ENCODE assay signal across 17 cellular contexts in the genomic region with DNA sequence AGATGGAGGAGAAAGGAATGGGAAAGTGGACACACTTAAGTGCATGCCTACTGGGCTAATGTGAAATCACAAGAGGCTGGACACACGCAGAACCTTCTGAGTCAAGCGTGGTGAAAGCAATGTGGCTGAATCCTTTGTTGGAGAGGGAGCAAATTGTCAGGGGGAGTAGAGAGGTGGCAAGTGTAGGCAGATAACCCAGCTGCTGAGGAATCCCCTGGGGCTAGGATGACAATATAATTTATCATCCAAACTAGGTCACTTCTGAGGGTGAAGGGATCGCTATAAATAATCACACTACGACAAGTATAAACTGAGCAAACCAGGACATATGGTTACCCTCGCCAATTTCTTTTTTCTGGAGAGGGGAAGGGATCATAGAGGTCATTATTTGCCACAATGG. TPM values are rescaled to one million over a fixed set of nuclear protein-coding genes. Genes with fewer than 3 reads are reported as not detected.
A peak's percentile ranks its signal among the peaks of the same experiment; 100 is the strongest.
DNase-seq lines count a peak whose midpoint lies in the region; ATAC-seq and TF ChIP-seq lines count a peak whose summit lies in the region.
"Had no signal": no experiment of that assay in that cellular context is flagged by ENCODE, and none has a peak within 500 bp of the region (broad histone marks: within the 10 kb centered on the region; RNA-seq: fewer than 3 reads in every experiment).

No MANE protein-coding gene starts in this region.

- H3K27me3 ChIP-seq in foreskin keratinocyte: no peaks in the 10 kb centered on the region
- H3K27me3 ChIP-seq: esophagus squamous epithelium, spleen, upper lobe of right lung had no signal

- peak; percentile 22 for ATAC-seq in Right ventricle myocardium superior (ENCODE audit: poor library complexity)
- peak; percentile 94 for ATAC-seq in foreskin keratinocyte
- no peak for ATAC-seq in HG02885 (IDR thresholded peaks at IDR 0.05; ENCODE audit: poor library complexity, unreplicated experiment)
- ATAC-seq: HCT116, left colon, upper lobe of right lung had no signal

- H3K4me1 ChIP-seq in foreskin keratinocyte: peaks cover 12% of the 10 kb centered on the region
- H3K4me1 ChIP-seq: spleen, upper lobe of right lung had no signal

- no peak overlapping the region for H3K27ac ChIP-seq in foreskin keratinocyte
- H3K27ac ChIP-seq: spleen, upper lobe of right lung, VCaP had no signal

- peak; percentile 11 for TF ChIP-seq CTCF in foreskin keratinocyte (conservative IDR thresholded peaks at IDR 0.05)

- intact Hi-C loops in Right ventricle myocardium superior (cut with DNase I): no loop called here
- intact Hi-C loops in cardiac septum (cut with DNase I): no loop called here

- DNase-seq in Right ventricle myocardium superior (no peak), cardiac septum (ENCODE audit: low spot score) (no peak), NCI-H2227 treated with DMSO at 0.1 percent for 48 hours (lab: John Stamatoyannopoulos, UW) (peak; percentile 60), foreskin keratinocyte (peak; percentile 88 to 95), T-helper 2 cell (no peak), GOT3 (lab: John Stamatoyannopoulos, UW) (no peak), superior temporal gyrus (ENCODE audit: extremely low spot score) (no peak)
- DNase-seq: ACHN; esophagus squamous epithelium; GDM1; left colon; spleen; stimulated activated naive CD4-positive, alpha-beta T cell; upper lobe of right lung had no signal

RNA-seq across cellular contexts. Expression of a gene that starts 28.7 kb away (rescaled TPM):
- total RNA-seq in Right ventricle myocardium superior (7.5 TPM), cardiac septum (12.0 TPM), foreskin keratinocyte (13.1 and 15.3 TPM in 2 replicates)
- 16.9 and 17.8 TPM in 2 replicates for polyA plus RNA-seq in foreskin keratinocyte

Comparison
In these comparisons a context has a peak if more than half of its experiments do, and no peak if none do; other contexts are left out.
1. DNase-seq: peak in NCI-H2227 treated with DMSO at 0.1 percent for 48 hours (single experiment) and foreskin keratinocyte (2 of 2); none in Right ventricle myocardium superior (single experiment), cardiac septum (single experiment), T-helper 2 cell (0 of 5), GOT3 (single experiment) and superior temporal gyrus (single experiment).